Comparison of ENCODE assay signal across 25 cellular contexts in the genomic region with DNA sequence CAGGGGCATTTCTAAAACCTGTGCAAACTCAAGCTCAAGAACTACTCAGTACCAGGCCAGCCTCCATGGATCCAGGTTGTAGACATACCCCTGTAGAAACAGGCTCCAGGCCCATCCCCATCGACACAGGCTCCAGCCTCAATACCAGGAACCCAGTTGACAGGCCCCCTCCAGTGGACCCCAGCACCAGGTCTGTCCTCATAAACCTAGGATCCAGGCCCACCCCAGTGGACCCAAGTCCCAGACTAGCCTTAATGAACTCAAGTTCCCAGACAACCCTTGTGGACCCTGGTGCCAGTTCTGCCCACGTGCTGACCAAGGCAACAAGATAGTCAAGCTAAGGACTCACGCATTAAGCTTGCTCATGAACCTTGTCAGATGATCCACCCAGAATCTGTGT.
"Had no signal": no experiment of that assay in that cellular context is flagged by ENCODE, and none has a peak within 500 bp of the region (broad histone marks: within the 10 kb centered on the region; RNA-seq: fewer than 3 reads in every experiment).

No MANE protein-coding gene starts in this region.

- ATAC-seq: effector memory CD8-positive, alpha-beta T cell; esophagus mucosa; foreskin keratinocyte; gastrocnemius medialis; gastroesophageal sphincter; heart left ventricle; heart right ventricle had no signal

- H3K4me1 ChIP-seq: colonic mucosa, esophagus muscularis mucosa, esophagus squamous epithelium, foreskin keratinocyte, gastrocnemius medialis, gastroesophageal sphincter, heart left ventricle, heart right ventricle had no signal

- H3K4me3 Mint-ChIP-seq: dendritic cell treated with granulocyte-macrophage colony-stimulating factor and Interleukin-4, amounts not matched to agents 40 ng/mL and 50 ng/mL, for 4 days; effector memory CD8-positive, alpha-beta T cell; endodermal cell had no signal

- DNase-seq: colonic mucosa; cortex of kidney; dermis blood vessel endothelial cell; dorsolateral prefrontal cortex; effector CD4-positive, alpha-beta T cell; effector CD8-positive, alpha-beta T cell; effector memory CD4-positive, alpha-beta T cell; effector memory CD8-positive, alpha-beta T cell; endodermal cell; erythroblast; esophagus squamous epithelium; foreskin fibroblast; foreskin keratinocyte; foreskin melanocyte; gastrocnemius medialis; glutamatergic neuron; head of caudate nucleus; heart right ventricle had no signal

- H3K27ac ChIP-seq: colonic mucosa, coronary artery, dorsolateral prefrontal cortex, epithelial cell of prostate, esophagus muscularis mucosa, esophagus squamous epithelium, foreskin keratinocyte, gastrocnemius medialis, gastroesophageal sphincter, heart left ventricle, heart right ventricle had no signal

- H3K4me3 ChIP-seq: colonic mucosa, coronary artery, dorsolateral prefrontal cortex, esophagus muscularis mucosa, esophagus squamous epithelium, gastrocnemius medialis, gastroesophageal sphincter, heart left ventricle, heart right ventricle had no signal

- H3K36me3 ChIP-seq: colonic mucosa, esophagus muscularis mucosa, esophagus squamous epithelium, gastrocnemius medialis, gastroesophageal sphincter, heart left ventricle, heart right ventricle had no signal

- H3K27me3 ChIP-seq: colonic mucosa, dorsolateral prefrontal cortex, esophagus muscularis mucosa, esophagus squamous epithelium, foreskin keratinocyte, gastrocnemius medialis, gastroesophageal sphincter, heart left ventricle, heart right ventricle had no signal

- H3K9me3 ChIP-seq: colonic mucosa, esophagus muscularis mucosa, esophagus squamous epithelium, gastrocnemius medialis had no signal

- H3K27me3 Mint-ChIP-seq: dendritic cell treated with granulocyte-macrophage colony-stimulating factor and Interleukin-4, amounts not matched to agents 40 ng/mL and 50 ng/mL, for 4 days; effector memory CD8-positive, alpha-beta T cell had no signal

- H3K9me3 Mint-ChIP-seq: endodermal cell had no signal

- H3K27ac Mint-ChIP-seq: dendritic cell treated with granulocyte-macrophage colony-stimulating factor and Interleukin-4, amounts not matched to agents 40 ng/mL and 50 ng/mL, for 4 days; effector memory CD8-positive, alpha-beta T cell; endodermal cell had no signal
